Comparison of ENCODE assay signal across 1 cellular context in the genomic region with DNA sequence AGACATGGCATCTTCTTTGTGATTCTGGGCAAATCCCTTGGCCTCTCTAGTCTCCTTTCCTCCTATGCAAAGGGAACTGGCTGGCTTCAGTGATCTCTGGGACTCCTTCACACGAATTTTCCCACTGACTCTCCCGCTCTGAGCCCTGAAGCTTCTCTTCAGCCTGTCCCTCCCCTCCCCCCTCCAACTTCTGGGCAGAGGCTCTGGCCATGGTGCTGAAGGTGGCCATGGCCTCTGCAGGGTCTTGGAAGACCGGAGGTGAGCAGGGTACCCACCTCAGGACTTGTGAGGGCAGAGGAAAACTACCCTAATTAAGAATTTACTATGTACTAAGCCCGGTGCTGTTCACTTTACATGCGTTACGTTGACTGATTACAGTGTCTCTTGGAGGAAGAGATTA.
TF ChIP-seq lines count a peak whose summit lies in the region.

No MANE protein-coding gene starts in this region.

TF ChIP-seq in K562, 482 proteins besides CTCF, POLR2A, EP300 and RAD21 (continued from another document and continues in another):
- TF ChIP-seq, protein P1, sequence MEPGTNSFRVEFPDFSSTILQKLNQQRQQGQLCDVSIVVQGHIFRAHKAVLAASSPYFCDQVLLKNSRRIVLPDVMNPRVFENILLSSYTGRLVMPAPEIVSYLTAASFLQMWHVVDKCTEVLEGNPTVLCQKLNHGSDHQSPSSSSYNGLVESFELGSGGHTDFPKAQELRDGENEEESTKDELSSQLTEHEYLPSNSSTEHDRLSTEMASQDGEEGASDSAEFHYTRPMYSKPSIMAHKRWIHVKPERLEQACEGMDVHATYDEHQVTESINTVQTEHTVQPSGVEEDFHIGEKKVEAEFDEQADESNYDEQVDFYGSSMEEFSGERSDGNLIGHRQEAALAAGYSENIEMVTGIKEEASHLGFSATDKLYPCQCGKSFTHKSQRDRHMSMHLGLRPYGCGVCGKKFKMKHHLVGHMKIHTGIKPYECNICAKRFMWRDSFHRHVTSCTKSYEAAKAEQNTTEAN (CRISPR knock-in tag; IDR thresholded peaks at IDR 0.05), result 0 out of 2 replicates have a peak, but pooled peaks have one; percentile 22
- no peak for TF ChIP-seq ZKSCAN8 (CRISPR knock-in tag; IDR thresholded peaks at IDR 0.05)
- no peak for TF ChIP-seq MCM3 (IDR thresholded peaks at IDR 0.05)
- TF ChIP-seq ELF2 (CRISPR knock-in tag; IDR thresholded peaks at IDR 0.05), result no peak
- TF ChIP-seq CBX2 (IDR thresholded peaks at IDR 0.05; ENCODE audit: insufficient read depth, low read length, poor library complexity, severe bottlenecking), result no peak
- TF ChIP-seq, protein P2, sequence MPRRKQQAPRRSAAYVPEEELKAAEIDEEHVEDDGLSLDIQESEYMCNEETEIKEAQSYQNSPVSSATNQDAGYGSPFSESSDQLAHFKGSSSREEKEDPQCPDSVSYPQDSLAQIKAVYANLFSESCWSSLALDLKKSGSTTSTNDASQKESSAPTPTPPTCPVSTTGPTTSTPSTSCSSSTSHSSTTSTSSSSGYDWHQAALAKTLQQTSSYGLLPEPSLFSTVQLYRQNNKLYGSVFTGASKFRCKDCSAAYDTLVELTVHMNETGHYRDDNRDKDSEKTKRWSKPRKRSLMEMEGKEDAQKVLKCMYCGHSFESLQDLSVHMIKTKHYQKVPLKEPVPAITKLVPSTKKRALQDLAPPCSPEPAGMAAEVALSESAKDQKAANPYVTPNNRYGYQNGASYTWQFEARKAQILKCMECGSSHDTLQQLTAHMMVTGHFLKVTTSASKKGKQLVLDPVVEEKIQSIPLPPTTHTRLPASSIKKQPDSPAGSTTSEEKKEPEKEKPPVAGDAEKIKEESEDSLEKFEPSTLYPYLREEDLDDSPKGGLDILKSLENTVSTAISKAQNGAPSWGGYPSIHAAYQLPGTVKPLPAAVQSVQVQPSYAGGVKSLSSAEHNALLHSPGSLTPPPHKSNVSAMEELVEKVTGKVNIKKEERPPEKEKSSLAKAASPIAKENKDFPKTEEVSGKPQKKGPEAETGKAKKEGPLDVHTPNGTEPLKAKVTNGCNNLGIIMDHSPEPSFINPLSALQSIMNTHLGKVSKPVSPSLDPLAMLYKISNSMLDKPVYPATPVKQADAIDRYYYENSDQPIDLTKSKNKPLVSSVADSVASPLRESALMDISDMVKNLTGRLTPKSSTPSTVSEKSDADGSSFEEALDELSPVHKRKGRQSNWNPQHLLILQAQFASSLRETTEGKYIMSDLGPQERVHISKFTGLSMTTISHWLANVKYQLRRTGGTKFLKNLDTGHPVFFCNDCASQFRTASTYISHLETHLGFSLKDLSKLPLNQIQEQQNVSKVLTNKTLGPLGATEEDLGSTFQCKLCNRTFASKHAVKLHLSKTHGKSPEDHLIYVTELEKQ (CRISPR knock-in tag; IDR thresholded peaks at IDR 0.05), result no peak
- no peak for TF ChIP-seq MCM5 (IDR thresholded peaks at IDR 0.05; ENCODE audit: low read depth)
- TF ChIP-seq, protein P3, sequence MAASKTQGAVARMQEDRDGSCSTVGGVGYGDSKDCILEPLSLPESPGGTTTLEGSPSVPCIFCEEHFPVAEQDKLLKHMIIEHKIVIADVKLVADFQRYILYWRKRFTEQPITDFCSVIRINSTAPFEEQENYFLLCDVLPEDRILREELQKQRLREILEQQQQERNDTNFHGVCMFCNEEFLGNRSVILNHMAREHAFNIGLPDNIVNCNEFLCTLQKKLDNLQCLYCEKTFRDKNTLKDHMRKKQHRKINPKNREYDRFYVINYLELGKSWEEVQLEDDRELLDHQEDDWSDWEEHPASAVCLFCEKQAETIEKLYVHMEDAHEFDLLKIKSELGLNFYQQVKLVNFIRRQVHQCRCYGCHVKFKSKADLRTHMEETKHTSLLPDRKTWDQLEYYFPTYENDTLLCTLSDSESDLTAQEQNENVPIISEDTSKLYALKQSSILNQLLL (CRISPR knock-in tag; IDR thresholded peaks at IDR 0.05; ENCODE audit: borderline replicate concordance), result no peak
- TF ChIP-seq, protein P4, sequence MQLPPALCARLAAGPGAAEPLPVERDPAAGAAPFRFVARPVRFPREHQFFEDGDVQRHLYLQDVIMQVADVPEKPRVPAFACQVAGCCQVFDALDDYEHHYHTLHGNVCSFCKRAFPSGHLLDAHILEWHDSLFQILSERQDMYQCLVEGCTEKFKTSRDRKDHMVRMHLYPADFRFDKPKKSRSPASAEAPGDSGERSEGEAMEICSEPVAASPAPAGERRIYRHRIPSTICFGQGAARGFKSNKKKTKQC (CRISPR knock-in tag; IDR thresholded peaks at IDR 0.05), result peak; percentile 63; the same call in 1 of the 2 replicates
- no peak for TF ChIP-seq BRD9 (IDR thresholded peaks at IDR 0.05; ENCODE audit: low read depth, partially characterized antibody)
- TF ChIP-seq, protein P5, sequence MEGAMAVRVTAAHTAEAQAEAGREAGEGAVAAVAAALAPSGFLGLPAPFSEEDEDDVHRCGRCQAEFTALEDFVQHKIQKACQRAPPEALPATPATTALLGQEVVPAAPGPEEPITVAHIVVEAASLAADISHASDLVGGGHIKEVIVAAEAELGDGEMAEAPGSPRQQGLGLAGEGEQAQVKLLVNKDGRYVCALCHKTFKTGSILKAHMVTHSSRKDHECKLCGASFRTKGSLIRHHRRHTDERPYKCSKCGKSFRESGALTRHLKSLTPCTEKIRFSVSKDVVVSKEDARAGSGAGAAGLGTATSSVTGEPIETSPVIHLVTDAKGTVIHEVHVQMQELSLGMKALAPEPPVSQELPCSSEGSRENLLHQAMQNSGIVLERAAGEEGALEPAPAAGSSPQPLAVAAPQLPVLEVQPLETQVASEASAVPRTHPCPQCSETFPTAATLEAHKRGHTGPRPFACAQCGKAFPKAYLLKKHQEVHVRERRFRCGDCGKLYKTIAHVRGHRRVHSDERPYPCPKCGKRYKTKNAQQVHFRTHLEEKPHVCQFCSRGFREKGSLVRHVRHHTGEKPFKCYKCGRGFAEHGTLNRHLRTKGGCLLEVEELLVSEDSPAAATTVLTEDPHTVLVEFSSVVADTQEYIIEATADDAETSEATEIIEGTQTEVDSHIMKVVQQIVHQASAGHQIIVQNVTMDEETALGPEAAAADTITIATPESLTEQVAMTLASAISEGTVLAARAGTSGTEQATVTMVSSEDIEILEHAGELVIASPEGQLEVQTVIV (CRISPR knock-in tag; IDR thresholded peaks at IDR 0.05; ENCODE audit: borderline replicate concordance), result no peak
- TF ChIP-seq, protein P6, sequence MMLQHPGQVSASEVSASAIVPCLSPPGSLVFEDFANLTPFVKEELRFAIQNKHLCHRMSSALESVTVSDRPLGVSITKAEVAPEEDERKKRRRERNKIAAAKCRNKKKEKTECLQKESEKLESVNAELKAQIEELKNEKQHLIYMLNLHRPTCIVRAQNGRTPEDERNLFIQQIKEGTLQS (IDR thresholded peaks at IDR 0.05), result no peak
- TF ChIP-seq, protein P6 (CRISPR knock-in tag; conservative IDR thresholded peaks at IDR 0.05), result no peak
- peak; percentile 67; the same call in 1 of the 2 replicates for TF ChIP-seq ZNF766 (CRISPR knock-in tag; conservative IDR thresholded peaks at IDR 0.05)
- TF ChIP-seq XRCC5 (IDR thresholded peaks at IDR 0.05; ENCODE audit: low read depth, low read length), result no peak
- no peak for TF ChIP-seq ZNF780A (CRISPR knock-in tag; IDR thresholded peaks at IDR 0.05)
- TF ChIP-seq POLR2AphosphoS2 (IDR thresholded peaks at IDR 0.05; ENCODE audit: low read length), result no peak
- TF ChIP-seq RFX7 (CRISPR knock-in tag; IDR thresholded peaks at IDR 0.05), result no peak
- TF ChIP-seq ZNF316 (IDR thresholded peaks at IDR 0.05), result no peak
- TF ChIP-seq, protein P7, sequence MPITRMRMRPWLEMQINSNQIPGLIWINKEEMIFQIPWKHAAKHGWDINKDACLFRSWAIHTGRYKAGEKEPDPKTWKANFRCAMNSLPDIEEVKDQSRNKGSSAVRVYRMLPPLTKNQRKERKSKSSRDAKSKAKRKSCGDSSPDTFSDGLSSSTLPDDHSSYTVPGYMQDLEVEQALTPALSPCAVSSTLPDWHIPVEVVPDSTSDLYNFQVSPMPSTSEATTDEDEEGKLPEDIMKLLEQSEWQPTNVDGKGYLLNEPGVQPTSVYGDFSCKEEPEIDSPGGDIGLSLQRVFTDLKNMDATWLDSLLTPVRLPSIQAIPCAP (CRISPR knock-in tag; IDR thresholded peaks at IDR 0.05; ENCODE audit: borderline replicate concordance), result no peak
- TF ChIP-seq ZFP36 (IDR thresholded peaks at IDR 0.05; ENCODE audit: low read depth, low read length, partially characterized antibody), result no peak
- TF ChIP-seq ZNF224 (CRISPR knock-in tag; IDR thresholded peaks at IDR 0.05), result peak; percentile 82; the same call in 1 of the 2 replicates
- TF ChIP-seq, protein P8, sequence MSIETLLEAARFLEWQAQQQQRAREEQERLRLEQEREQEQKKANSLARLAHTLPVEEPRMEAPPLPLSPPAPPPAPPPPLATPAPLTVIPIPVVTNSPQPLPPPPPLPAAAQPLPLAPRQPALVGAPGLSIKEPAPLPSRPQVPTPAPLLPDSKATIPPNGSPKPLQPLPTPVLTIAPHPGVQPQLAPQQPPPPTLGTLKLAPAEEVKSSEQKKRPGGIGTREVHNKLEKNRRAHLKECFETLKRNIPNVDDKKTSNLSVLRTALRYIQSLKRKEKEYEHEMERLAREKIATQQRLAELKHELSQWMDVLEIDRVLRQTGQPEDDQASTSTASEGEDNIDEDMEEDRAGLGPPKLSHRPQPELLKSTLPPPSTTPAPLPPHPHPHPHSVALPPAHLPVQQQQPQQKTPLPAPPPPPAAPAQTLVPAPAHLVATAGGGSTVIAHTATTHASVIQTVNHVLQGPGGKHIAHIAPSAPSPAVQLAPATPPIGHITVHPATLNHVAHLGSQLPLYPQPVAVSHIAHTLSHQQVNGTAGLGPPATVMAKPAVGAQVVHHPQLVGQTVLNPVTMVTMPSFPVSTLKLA (conservative IDR thresholded peaks at IDR 0.05), result no peak
- TF ChIP-seq EHMT2 (IDR thresholded peaks at IDR 0.05), result peak; percentile 99
- TF ChIP-seq, protein P9, sequence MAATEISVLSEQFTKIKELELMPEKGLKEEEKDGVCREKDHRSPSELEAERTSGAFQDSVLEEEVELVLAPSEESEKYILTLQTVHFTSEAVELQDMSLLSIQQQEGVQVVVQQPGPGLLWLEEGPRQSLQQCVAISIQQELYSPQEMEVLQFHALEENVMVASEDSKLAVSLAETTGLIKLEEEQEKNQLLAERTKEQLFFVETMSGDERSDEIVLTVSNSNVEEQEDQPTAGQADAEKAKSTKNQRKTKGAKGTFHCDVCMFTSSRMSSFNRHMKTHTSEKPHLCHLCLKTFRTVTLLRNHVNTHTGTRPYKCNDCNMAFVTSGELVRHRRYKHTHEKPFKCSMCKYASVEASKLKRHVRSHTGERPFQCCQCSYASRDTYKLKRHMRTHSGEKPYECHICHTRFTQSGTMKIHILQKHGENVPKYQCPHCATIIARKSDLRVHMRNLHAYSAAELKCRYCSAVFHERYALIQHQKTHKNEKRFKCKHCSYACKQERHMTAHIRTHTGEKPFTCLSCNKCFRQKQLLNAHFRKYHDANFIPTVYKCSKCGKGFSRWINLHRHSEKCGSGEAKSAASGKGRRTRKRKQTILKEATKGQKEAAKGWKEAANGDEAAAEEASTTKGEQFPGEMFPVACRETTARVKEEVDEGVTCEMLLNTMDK (IDR thresholded peaks at IDR 0.05; ENCODE audit: borderline replicate concordance, insufficient read depth, low read depth, low read length, poor library complexity, severe bottlenecking), result no peak
- no peak for TF ChIP-seq ZSCAN29 (IDR thresholded peaks at IDR 0.05)
- TF ChIP-seq, protein P10, sequence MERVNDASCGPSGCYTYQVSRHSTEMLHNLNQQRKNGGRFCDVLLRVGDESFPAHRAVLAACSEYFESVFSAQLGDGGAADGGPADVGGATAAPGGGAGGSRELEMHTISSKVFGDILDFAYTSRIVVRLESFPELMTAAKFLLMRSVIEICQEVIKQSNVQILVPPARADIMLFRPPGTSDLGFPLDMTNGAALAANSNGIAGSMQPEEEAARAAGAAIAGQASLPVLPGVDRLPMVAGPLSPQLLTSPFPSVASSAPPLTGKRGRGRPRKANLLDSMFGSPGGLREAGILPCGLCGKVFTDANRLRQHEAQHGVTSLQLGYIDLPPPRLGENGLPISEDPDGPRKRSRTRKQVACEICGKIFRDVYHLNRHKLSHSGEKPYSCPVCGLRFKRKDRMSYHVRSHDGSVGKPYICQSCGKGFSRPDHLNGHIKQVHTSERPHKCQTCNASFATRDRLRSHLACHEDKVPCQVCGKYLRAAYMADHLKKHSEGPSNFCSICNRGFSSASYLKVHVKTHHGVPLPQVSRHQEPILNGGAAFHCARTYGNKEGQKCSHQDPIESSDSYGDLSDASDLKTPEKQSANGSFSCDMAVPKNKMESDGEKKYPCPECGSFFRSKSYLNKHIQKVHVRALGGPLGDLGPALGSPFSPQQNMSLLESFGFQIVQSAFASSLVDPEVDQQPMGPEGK (CRISPR knock-in tag; IDR thresholded peaks at IDR 0.05; ENCODE audit: borderline replicate concordance), result no peak
- TF ChIP-seq MAFK (IDR thresholded peaks at IDR 0.05; ENCODE audit: low read length), result no peak
- TF ChIP-seq ZNF133 (CRISPR knock-in tag; IDR thresholded peaks at IDR 0.05), result no peak
- TF ChIP-seq, protein P11, sequence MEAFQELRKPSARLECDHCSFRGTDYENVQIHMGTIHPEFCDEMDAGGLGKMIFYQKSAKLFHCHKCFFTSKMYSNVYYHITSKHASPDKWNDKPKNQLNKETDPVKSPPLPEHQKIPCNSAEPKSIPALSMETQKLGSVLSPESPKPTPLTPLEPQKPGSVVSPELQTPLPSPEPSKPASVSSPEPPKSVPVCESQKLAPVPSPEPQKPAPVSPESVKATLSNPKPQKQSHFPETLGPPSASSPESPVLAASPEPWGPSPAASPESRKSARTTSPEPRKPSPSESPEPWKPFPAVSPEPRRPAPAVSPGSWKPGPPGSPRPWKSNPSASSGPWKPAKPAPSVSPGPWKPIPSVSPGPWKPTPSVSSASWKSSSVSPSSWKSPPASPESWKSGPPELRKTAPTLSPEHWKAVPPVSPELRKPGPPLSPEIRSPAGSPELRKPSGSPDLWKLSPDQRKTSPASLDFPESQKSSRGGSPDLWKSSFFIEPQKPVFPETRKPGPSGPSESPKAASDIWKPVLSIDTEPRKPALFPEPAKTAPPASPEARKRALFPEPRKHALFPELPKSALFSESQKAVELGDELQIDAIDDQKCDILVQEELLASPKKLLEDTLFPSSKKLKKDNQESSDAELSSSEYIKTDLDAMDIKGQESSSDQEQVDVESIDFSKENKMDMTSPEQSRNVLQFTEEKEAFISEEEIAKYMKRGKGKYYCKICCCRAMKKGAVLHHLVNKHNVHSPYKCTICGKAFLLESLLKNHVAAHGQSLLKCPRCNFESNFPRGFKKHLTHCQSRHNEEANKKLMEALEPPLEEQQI (IDR thresholded peaks at IDR 0.05), result peak; percentile 70
- TF ChIP-seq ZNF644 (tag; IDR thresholded peaks at IDR 0.05; ENCODE audit: low read depth), result peak; percentile 45; the same call in 1 of the 2 replicates
- TF ChIP-seq ERF (CRISPR knock-in tag; IDR thresholded peaks at IDR 0.05), result no peak
- no peak for TF ChIP-seq ZNF79 (CRISPR knock-in tag; IDR thresholded peaks at IDR 0.05; ENCODE audit: low read depth)
- no peak for TF ChIP-seq CTBP1 (IDR thresholded peaks at IDR 0.05; ENCODE audit: borderline replicate concordance)
- TF ChIP-seq, protein P12, sequence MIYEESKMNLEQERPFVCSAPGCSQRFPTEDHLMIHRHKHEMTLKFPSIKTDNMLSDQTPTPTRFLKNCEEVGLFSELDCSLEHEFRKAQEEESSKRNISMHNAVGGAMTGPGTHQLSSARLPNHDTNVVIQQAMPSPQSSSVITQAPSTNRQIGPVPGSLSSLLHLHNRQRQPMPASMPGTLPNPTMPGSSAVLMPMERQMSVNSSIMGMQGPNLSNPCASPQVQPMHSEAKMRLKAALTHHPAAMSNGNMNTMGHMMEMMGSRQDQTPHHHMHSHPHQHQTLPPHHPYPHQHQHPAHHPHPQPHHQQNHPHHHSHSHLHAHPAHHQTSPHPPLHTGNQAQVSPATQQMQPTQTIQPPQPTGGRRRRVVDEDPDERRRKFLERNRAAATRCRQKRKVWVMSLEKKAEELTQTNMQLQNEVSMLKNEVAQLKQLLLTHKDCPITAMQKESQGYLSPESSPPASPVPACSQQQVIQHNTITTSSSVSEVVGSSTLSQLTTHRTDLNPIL (CRISPR knock-in tag; IDR thresholded peaks at IDR 0.05), result no peak
